ENCODE assay signal across 14 cellular contexts in the genomic region with DNA sequence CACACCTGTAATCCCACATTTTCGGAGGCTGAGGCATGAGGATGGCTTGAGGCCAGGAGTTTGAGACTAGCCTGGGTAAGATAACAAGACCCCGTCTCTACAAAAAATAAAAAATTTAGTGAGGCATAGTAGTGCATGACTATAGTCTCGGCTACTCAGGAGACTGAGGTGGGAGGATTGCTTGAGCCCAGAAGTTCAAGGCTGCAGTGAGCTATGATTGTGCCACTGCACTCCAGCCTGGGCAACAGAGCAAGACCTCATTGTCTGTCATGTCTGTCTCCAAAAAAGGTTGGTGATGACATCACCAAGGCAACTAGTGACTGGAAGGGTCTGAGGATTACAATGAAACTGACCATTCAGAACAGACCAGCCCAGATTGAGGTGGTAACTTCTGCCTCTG.
DNase-seq lines count a peak whose midpoint lies in the region; ATAC-seq lines count a peak whose summit lies in the region.
"Had no signal": no experiment of that assay in that cellular context is flagged by ENCODE, and none has a peak within 500 bp of the region (broad histone marks: within the 10 kb centered on the region; RNA-seq: fewer than 3 reads in every experiment).

No MANE protein-coding gene starts in this region.

- no peak for ATAC-seq in stimulated activated naive CD8-positive, alpha-beta T cell treated with anti-CD3 and anti-CD28 coated beads, Interleukin-15, Interleukin-2, amounts not matched to agents 100 U/mL and 50 U/mL, for 24 hours
- ATAC-seq: A549, HCT116 had no signal

- DNase-seq in HS-27A (ENCODE audit: low read depth) (peak; percentile 17), LHCN-M2 (ENCODE audit: low read depth) (peak; percentile 5), RKO (ENCODE audit: low spot score) (peak; percentile 37), nucleus accumbens (lab: John Stamatoyannopoulos, UW) (no peak)
- no peak for DNase-seq in stimulated activated naive CD8-positive, alpha-beta T cell treated with anti-CD3 and anti-CD28 coated beads, Interleukin-15, Interleukin-2, amounts not matched to agents 100 U/mL and 50 U/mL, for 24 hours
- no peak for DNase-seq in activated CD4-positive, alpha-beta T cell treated with anti-CD3 and anti-CD28 coated beads for 48 hours
- DNase-seq: BE2C; CD4-positive, alpha-beta memory T cell; DMS79; EL; GDM1; GM23248 had no signal

Comparison
In these comparisons a context has a peak if more than half of its experiments do, and no peak if none do; other contexts are left out.
1. DNase-seq: peak in HS-27A (single experiment), LHCN-M2 (single experiment) and RKO (single experiment); none in nucleus accumbens (0 of 56), stimulated activated naive CD8-positive, alpha-beta T cell treated with anti-CD3 and anti-CD28 coated beads, Interleukin-15, Interleukin-2, amounts not matched to agents 100 U/mL and 50 U/mL, for 24 hours (single experiment) and activated CD4-positive, alpha-beta T cell treated with anti-CD3 and anti-CD28 coated beads for 48 hours (single experiment).